21 cellular contexts compared by ENCODE assay signal in genomic region chrX:8520791-8521190, GRCh38. TPM values are rescaled to one million over a fixed set of nuclear protein-coding genes. Genes with fewer than 3 reads are reported as not detected.
DNase-seq lines count a peak whose midpoint lies in the region; ATAC-seq and TF ChIP-seq lines count a peak whose summit lies in the region.
"Had no signal": no experiment of that assay in that cellular context is flagged by ENCODE, and none has a peak within 500 bp of the region (broad histone marks: within the 10 kb centered on the region; RNA-seq: fewer than 3 reads in every experiment).

No MANE protein-coding gene starts in this region.

- H3K9ac ChIP-seq in neural progenitor cell, result no peak overlapping the region

- DNase-seq in NCI-H2196 (lab: John Stamatoyannopoulos, UW; ENCODE audit: unreplicated experiment) (peak; percentile 1), NCI-H2196 treated with DMSO at 0.1 percent for 48 hours (lab: John Stamatoyannopoulos, UW; ENCODE audit: unreplicated experiment) (no peak), HT1080 (ENCODE audit: low read depth) (peak; percentile 18), RWPE2 (ENCODE audit: low spot score) (no peak), epithelial cell of esophagus (ENCODE audit: low read depth) (peak; percentile 22), neural progenitor cell (ENCODE audit: low spot score) (no peak), dorsolateral prefrontal cortex (no peak)
- DNase-seq: BE2C; CD4-positive, CD25-positive, alpha-beta regulatory T cell; COR-L47; DMS 273 treated with DMSO at 0.1 percent for 48 hours; KBM-7; MV-4-11; NCI-H146; NCI-H2171; NCI-H510A had no signal

- no peaks in the 10 kb centered on the region for H4K20me1 ChIP-seq in neural progenitor cell (ENCODE audit: low read depth)

- H2AFZ ChIP-seq in neural progenitor cell (replicated peaks), result no peak overlapping the region

- H3K4me1 Mint-ChIP-seq in neural progenitor cell, result no peaks in the 10 kb centered on the region
- H3K4me1 Mint-ChIP-seq: CD4-positive, CD25-positive, alpha-beta regulatory T cell had no signal

- H3K36me3 ChIP-seq in RWPE2 (ENCODE audit: low read depth) (no peaks in the 10 kb centered on the region), neural progenitor cell (no peaks in the 10 kb centered on the region)
- H3K36me3 ChIP-seq: BE2C had no signal

- no peak overlapping the region for H3K27ac Mint-ChIP-seq in neural progenitor cell
- H3K27ac Mint-ChIP-seq: CD4-positive, CD25-positive, alpha-beta regulatory T cell had no signal

- peaks cover 6% of the 10 kb centered on the region for H3K27me3 Mint-ChIP-seq in neural progenitor cell (ENCODE audit: insufficient read depth, low read depth)

- intact Hi-C loops in dorsolateral prefrontal cortex (cut with DNase I), result no loop called here

- no peak overlapping the region for H3K4me3 Mint-ChIP-seq in neural progenitor cell
- H3K4me3 Mint-ChIP-seq: CD4-positive, CD25-positive, alpha-beta regulatory T cell had no signal

- H3K4me2 ChIP-seq in neural progenitor cell, result no peak overlapping the region

- H3K27me3 ChIP-seq in RWPE2 (ENCODE audit: insufficient read depth, poor library complexity, severe bottlenecking), result no peaks in the 10 kb centered on the region
- H3K27me3 ChIP-seq in neural progenitor cell, result no peaks in the 10 kb centered on the region
- H3K27me3 ChIP-seq in dorsolateral prefrontal cortex, result peaks cover 0 to 16% (median 0%) of the 10 kb centered on the region in 45 donors
- H3K27me3 ChIP-seq: BE2C had no signal

- H3K79me2 ChIP-seq in neural progenitor cell (ENCODE audit: low read depth), result no peaks in the 10 kb centered on the region

- H3F3A ChIP-seq in neural progenitor cell (ENCODE audit: low read depth), result no peaks in the 10 kb centered on the region

- TF ChIP-seq CTCF in RWPE2 (IDR thresholded peaks at IDR 0.05; ENCODE audit: poor library complexity, severe bottlenecking) (no peak), epithelial cell of esophagus (IDR thresholded peaks at IDR 0.05; ENCODE audit: insufficient read depth, low read depth, low read length, missing control alignments) (no peak), neural progenitor cell (IDR thresholded peaks at IDR 0.05) (no peak), dorsolateral prefrontal cortex (IDR thresholded peaks at IDR 0.05 in 54 of 56, conservative IDR thresholded peaks at IDR 0.05 in 2 of 56; ENCODE audit: low read depth in 1 of 56, partially characterized antibody in 56 of 56) (no peak)

- H3K36me3 Mint-ChIP-seq in neural progenitor cell, result no peaks in the 10 kb centered on the region
- H3K36me3 Mint-ChIP-seq: CD4-positive, CD25-positive, alpha-beta regulatory T cell had no signal

- H3K4me3 ChIP-seq in RWPE2 (ENCODE audit: severe bottlenecking) (no peak overlapping the region), epithelial cell of esophagus (ENCODE audit: low read length) (no peak overlapping the region), neural progenitor cell (no peak overlapping the region), dorsolateral prefrontal cortex (no peak overlapping the region)

- H3K9me3 ChIP-seq in RWPE2 (ENCODE audit: severe bottlenecking), result no peaks in the 10 kb centered on the region
- H3K9me3 ChIP-seq in neural progenitor cell (ENCODE audit: low read depth), result no peaks in the 10 kb centered on the region
- H3K9me3 ChIP-seq: BE2C had no signal

- H3K4me1 ChIP-seq in RWPE2 (ENCODE audit: insufficient read depth, poor library complexity, severe bottlenecking), result peaks cover 6% of the 10 kb centered on the region
- H3K4me1 ChIP-seq in neural progenitor cell, result no peaks in the 10 kb centered on the region
- H3K4me1 ChIP-seq: BE2C had no signal

- H3K27ac ChIP-seq in RWPE2 (ENCODE audit: poor library complexity, severe bottlenecking) (peak overlapping the region; percentile 26), neural progenitor cell (no peak overlapping the region), dorsolateral prefrontal cortex (no peak overlapping the region)

- peak; percentile 53; the same call in 1 of the 3 replicates for ATAC-seq in RWPE2 (ENCODE audit: low read depth)
- no peak for ATAC-seq in HG03045 (IDR thresholded peaks at IDR 0.05; ENCODE audit: unreplicated experiment)
- ATAC-seq: HepG2, Right ventricle myocardium inferior had no signal

- peaks cover 2% of the 10 kb centered on the region for H3K9me3 Mint-ChIP-seq in neural progenitor cell

RNA-seq across cellular contexts. Expression of gene VCX3B, which starts 56.2 kb away (rescaled TPM):
- total RNA-seq in HT1080 (2014; rRNA removed; shearing (Covaris generic)), result 1.2 and 3.8 TPM in 2 replicates
- not detected in 2 replicates for polyA plus RNA-seq in HT1080 (2015; cell fraction: cytosol; rRNA removed)
- 0.19 and 0.23 TPM in 2 replicates for polyA plus RNA-seq in HT1080 (2015; cell fraction: nucleus; rRNA removed)
- total RNA-seq in neural progenitor cell (ENCODE audit: low replicate concordance), result not detected in 2 replicates
- 1 to 10 TPM in 6 of 120 experiments, under 1 TPM in 20, not detected in 94; 0.38 to 2.2 (median 0.74) TPM for total RNA-seq in dorsolateral prefrontal cortex
- total RNA-seq: A172; CD4-positive, CD25-positive, alpha-beta regulatory T cell; H1; HepG2; Right ventricle myocardium inferior had no signal
- polyA plus RNA-seq: CD4-positive, CD25-positive, alpha-beta regulatory T cell; H1; HepG2 had no signal

Comparison
In these comparisons a context has a peak if more than half of its experiments do, and no peak if none do; other contexts are left out.
1. DNase-seq: peak in NCI-H2196 (single experiment), HT1080 (single experiment) and epithelial cell of esophagus (single experiment); none in NCI-H2196 treated with DMSO at 0.1 percent for 48 hours (single experiment), RWPE2 (single experiment), neural progenitor cell (single experiment) and dorsolateral prefrontal cortex (0 of 10).